In genomic region chr6:108655840-108656650, GRCh38 we compare ENCODE assay signal across 9 cellular contexts.
DNase-seq lines count a peak whose midpoint lies in the region; ATAC-seq and TF ChIP-seq lines count a peak whose summit lies in the region.
"Had no signal": no experiment of that assay in that cellular context is flagged by ENCODE, and none has a peak within 500 bp of the region (broad histone marks: within the 10 kb centered on the region; RNA-seq: fewer than 3 reads in every experiment).

No MANE protein-coding gene starts in this region.

- H3K27me3 Mint-ChIP-seq in activated CD4-positive, alpha-beta T cell treated with anti-CD3 and anti-CD28 coated beads, Interleukin-2, amount 10 ng/mL, durations not matched to agents 7 days and 5 days: no peaks in the 10 kb centered on the region

- H3K4me3 ChIP-seq in SK-N-SH (ENCODE audit: low read depth in 2 of 2, low read length in 1 of 2) (peak overlapping the region; percentile 3 to 50; a peak in 3 of 4 replicates), heart right ventricle (peak overlapping the region in 4 of 10 donors; percentile 5 to 13 (median 9))

- no peak overlapping the region for H3K4me3 Mint-ChIP-seq in activated CD4-positive, alpha-beta T cell treated with anti-CD3 and anti-CD28 coated beads, Interleukin-2, amount 10 ng/mL, durations not matched to agents 7 days and 5 days

- peak overlapping the region; percentile 71; the same call in 1 of the 2 replicates for H3K4me2 ChIP-seq in SK-N-SH

- H3K9me3 ChIP-seq in SK-N-SH: no peaks in the 10 kb centered on the region
- no peaks in the 10 kb centered on the region for H3K9me3 ChIP-seq in heart right ventricle

- H3K27ac Mint-ChIP-seq in activated CD4-positive, alpha-beta T cell treated with anti-CD3 and anti-CD28 coated beads, Interleukin-2, amount 10 ng/mL, durations not matched to agents 7 days and 5 days: no peak overlapping the region

- intact Hi-C loops in heart right ventricle (cut with DNase I): loop anchor here in 4 of 10 donors (2.0 to 10.0 kb wide), 4 partner anchors 67 to 126 kb away; partner anchors contain the start of gene FOXO3 (in 3 of the 4)
- intact Hi-C loops in sciatic nerve (cut with DNase I): no loop called here

- H2AFZ ChIP-seq in SK-N-SH (ENCODE audit: low read depth): no peak overlapping the region

- H3K79me2 ChIP-seq in SK-N-SH (ENCODE audit: insufficient read depth): peaks cover 75% of the 10 kb centered on the region

- no peak for TF ChIP-seq CTCF in SK-N-SH (IDR thresholded peaks at IDR 0.05)
- no peak for TF ChIP-seq CTCF in heart right ventricle (IDR thresholded peaks at IDR 0.05)

- peak in 7 of 8 donors; percentile 29 to 57 (median 52) for ATAC-seq in heart right ventricle
- ATAC-seq in sciatic nerve: peak; percentile 84
- ATAC-seq in GM19395 (IDR thresholded peaks at IDR 0.05; ENCODE audit: unreplicated experiment): no peak

- H3K36me3 Mint-ChIP-seq in activated CD4-positive, alpha-beta T cell treated with anti-CD3 and anti-CD28 coated beads, Interleukin-2, amount 10 ng/mL, durations not matched to agents 7 days and 5 days (ENCODE audit: low read depth): no peaks in the 10 kb centered on the region

- 23% methylated on average over 12 of the region's 12 CpGs for WGBS in SK-N-SH (ENCODE audit: low lambda C conversion rate)
- 43 to 48% methylated on average over 12 of the region's 12 CpGs for WGBS in heart right ventricle, 2 donors

- peak; percentile 53 to 80; a peak in 3 of 4 replicates for TF ChIP-seq EP300 in SK-N-SH (IDR thresholded peaks at IDR 0.05; ENCODE audit: borderline replicate concordance in 1 of 2, low read depth in 1 of 2, low read length in 1 of 2)

- H3K27me3 ChIP-seq in SK-N-SH (ENCODE audit: insufficient read depth): no peaks in the 10 kb centered on the region
- H3K27me3 ChIP-seq in heart right ventricle: no peaks in the 10 kb centered on the region

- DNase-seq in COLO829 (ENCODE audit: low spot score): peak; percentile 64
- DNase-seq in SK-N-SH: peak; percentile 50
- peak in 1 of 2 donors; percentile 38 for DNase-seq in heart right ventricle
- DNase-seq in sciatic nerve (ENCODE audit: low spot score): no peak
- DNase-seq in activated CD4-positive, alpha-beta T cell treated with anti-CD3 and anti-CD28 coated beads, Interleukin-2, amount 10 ng/mL, durations not matched to agents 7 days and 5 days: no peak
- DNase-seq in HuH-7.5 (ENCODE audit: low spot score): no peak
- DNase-seq in GM19240 (ENCODE audit: insufficient read length, low spot score): no peak
- DNase-seq: DND-41 had no signal

- CTCF ChIA-PET in SK-N-SH (lab: Yijun Ruan, JAX): interaction anchor here (0.6 to 0.9 kb wide), 4 partner anchors 9 to 786 kb away, joined by 3 read pairs; no protein-coding TSS in a partner anchor
- CTCF ChIA-PET in activated CD4-positive, alpha-beta T cell treated with anti-CD3 and anti-CD28 coated beads, Interleukin-2, amount 10 ng/mL, durations not matched to agents 7 days and 5 days (lab: Charles Lee): interaction anchor here (0.6 to 1.3 kb wide), 2 partner anchors 11 to 436 kb away, joined by 3 read pairs; no protein-coding TSS in a partner anchor

- H3K36me3 ChIP-seq in SK-N-SH (replicated peaks in 1 of 2; ENCODE audit: control insufficient read depth in 1 of 2, insufficient read depth in 2 of 2, low read length in 1 of 2): no peaks in the 10 kb centered on the region
- H3K36me3 ChIP-seq in heart right ventricle: no peaks in the 10 kb centered on the region

- no peaks in the 10 kb centered on the region for H3K9me2 ChIP-seq in SK-N-SH

- H3K9ac ChIP-seq in SK-N-SH: peak overlapping the region; percentile 10; the same call in 1 of the 2 replicates

- peaks cover 8% of the 10 kb centered on the region; the same call in 1 of the 2 replicates for H4K20me1 ChIP-seq in SK-N-SH (ENCODE audit: insufficient read depth)

- H3K4me1 Mint-ChIP-seq in activated CD4-positive, alpha-beta T cell treated with anti-CD3 and anti-CD28 coated beads, Interleukin-2, amount 10 ng/mL, durations not matched to agents 7 days and 5 days: peaks cover 4% of the 10 kb centered on the region

- H3F3A ChIP-seq in SK-N-SH (replicated peaks; ENCODE audit: insufficient read depth): peaks cover 13% of the 10 kb centered on the region

- H3K4me1 ChIP-seq in SK-N-SH (ENCODE audit: control insufficient read depth in 1 of 2, insufficient read depth in 2 of 2, low read depth in 1 of 2, low read length in 1 of 2): peaks cover 46 to 75% of the 10 kb centered on the region in 2 experiments
- H3K4me1 ChIP-seq in heart right ventricle: peaks cover 28 to 100% (median 83%) of the 10 kb centered on the region in 9 donors

- 0 out of 2 replicates have a peak, but pooled peaks have one; percentile 3 for TF ChIP-seq RAD21 in SK-N-SH (IDR thresholded peaks at IDR 0.05; ENCODE audit: low read length)

- H3K27ac ChIP-seq in SK-N-SH (ENCODE audit: low read depth in 2 of 2, low read length in 1 of 2) (peak overlapping the region; percentile 77 to 97), heart right ventricle (peak overlapping the region; percentile 57 to 90 (median 84))

- POLR2A ChIA-PET in SK-N-SH (lab: Yijun Ruan, JAX): interaction anchor here (1.8 kb wide), 1 partner anchor 96 kb away, joined by 5 read pairs; no protein-coding TSS in a partner anchor
- POLR2A ChIA-PET in activated CD4-positive, alpha-beta T cell treated with anti-CD3 and anti-CD28 coated beads, Interleukin-2, amount 10 ng/mL, durations not matched to agents 7 days and 5 days (lab: Charles Lee): no interaction called here

- H3K9me3 Mint-ChIP-seq in activated CD4-positive, alpha-beta T cell treated with anti-CD3 and anti-CD28 coated beads, Interleukin-2, amount 10 ng/mL, durations not matched to agents 7 days and 5 days: no peaks in the 10 kb centered on the region

TF ChIP-seq in SK-N-SH, 30 proteins besides CTCF, POLR2A, EP300 and RAD21 (continues in another document):
- TF ChIP-seq RCOR1 (IDR thresholded peaks at IDR 0.05; ENCODE audit: low read length) (peak; percentile 55; the same call in 1 of the 2 replicates), MEF2A (IDR thresholded peaks at IDR 0.05; ENCODE audit: borderline replicate concordance, low read depth) (no peak), FOXM1 (IDR thresholded peaks at IDR 0.05; ENCODE audit: low read depth) (no peak), SIN3A (IDR thresholded peaks at IDR 0.05; ENCODE audit: borderline replicate concordance, low read depth, low read length) (peak; percentile 90; the same call in 1 of the 2 replicates), TAF1 (IDR thresholded peaks at IDR 0.05; ENCODE audit: borderline replicate concordance, low read depth, low read length) (peak; percentile 30; the same call in 1 of the 2 replicates), MXI1 (IDR thresholded peaks at IDR 0.05; ENCODE audit: low read depth, low read length) (peak; percentile 97), GATA2 (CRISPR knock-in tag; IDR thresholded peaks at IDR 0.05) (no peak), CHD2 (IDR thresholded peaks at IDR 0.05; ENCODE audit: low read length, partially characterized antibody) (peak; percentile 49), FOSL2 (IDR thresholded peaks at IDR 0.05; ENCODE audit: borderline replicate concordance, low read depth) (no peak), PBX3 (IDR thresholded peaks at IDR 0.05) (peak; percentile 67), FOXJ3 (CRISPR knock-in tag; IDR thresholded peaks at IDR 0.05) (peak; percentile 62; the same call in 1 of the 2 replicates)
- TF ChIP-seq, protein P1, sequence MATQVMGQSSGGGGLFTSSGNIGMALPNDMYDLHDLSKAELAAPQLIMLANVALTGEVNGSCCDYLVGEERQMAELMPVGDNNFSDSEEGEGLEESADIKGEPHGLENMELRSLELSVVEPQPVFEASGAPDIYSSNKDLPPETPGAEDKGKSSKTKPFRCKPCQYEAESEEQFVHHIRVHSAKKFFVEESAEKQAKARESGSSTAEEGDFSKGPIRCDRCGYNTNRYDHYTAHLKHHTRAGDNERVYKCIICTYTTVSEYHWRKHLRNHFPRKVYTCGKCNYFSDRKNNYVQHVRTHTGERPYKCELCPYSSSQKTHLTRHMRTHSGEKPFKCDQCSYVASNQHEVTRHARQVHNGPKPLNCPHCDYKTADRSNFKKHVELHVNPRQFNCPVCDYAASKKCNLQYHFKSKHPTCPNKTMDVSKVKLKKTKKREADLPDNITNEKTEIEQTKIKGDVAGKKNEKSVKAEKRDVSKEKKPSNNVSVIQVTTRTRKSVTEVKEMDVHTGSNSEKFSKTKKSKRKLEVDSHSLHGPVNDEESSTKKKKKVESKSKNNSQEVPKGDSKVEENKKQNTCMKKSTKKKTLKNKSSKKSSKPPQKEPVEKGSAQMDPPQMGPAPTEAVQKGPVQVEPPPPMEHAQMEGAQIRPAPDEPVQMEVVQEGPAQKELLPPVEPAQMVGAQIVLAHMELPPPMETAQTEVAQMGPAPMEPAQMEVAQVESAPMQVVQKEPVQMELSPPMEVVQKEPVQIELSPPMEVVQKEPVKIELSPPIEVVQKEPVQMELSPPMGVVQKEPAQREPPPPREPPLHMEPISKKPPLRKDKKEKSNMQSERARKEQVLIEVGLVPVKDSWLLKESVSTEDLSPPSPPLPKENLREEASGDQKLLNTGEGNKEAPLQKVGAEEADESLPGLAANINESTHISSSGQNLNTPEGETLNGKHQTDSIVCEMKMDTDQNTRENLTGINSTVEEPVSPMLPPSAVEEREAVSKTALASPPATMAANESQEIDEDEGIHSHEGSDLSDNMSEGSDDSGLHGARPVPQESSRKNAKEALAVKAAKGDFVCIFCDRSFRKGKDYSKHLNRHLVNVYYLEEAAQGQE (IDR thresholded peaks at IDR 0.05; ENCODE audit: low read depth, low read length): 0 out of 2 replicates have a peak, but pooled peaks have one; percentile 17
- TF ChIP-seq, protein P2, sequence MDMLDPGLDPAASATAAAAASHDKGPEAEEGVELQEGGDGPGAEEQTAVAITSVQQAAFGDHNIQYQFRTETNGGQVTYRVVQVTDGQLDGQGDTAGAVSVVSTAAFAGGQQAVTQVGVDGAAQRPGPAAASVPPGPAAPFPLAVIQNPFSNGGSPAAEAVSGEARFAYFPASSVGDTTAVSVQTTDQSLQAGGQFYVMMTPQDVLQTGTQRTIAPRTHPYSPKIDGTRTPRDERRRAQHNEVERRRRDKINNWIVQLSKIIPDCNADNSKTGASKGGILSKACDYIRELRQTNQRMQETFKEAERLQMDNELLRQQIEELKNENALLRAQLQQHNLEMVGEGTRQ (IDR thresholded peaks at IDR 0.05; ENCODE audit: borderline replicate concordance, low read depth, low read length): no peak

Comparison
In these comparisons a context has a peak if more than half of its experiments do, and no peak if none do; other contexts are left out.
1. DNase-seq: peak in COLO829 (single experiment) and SK-N-SH (single experiment); none in sciatic nerve (single experiment), activated CD4-positive, alpha-beta T cell treated with anti-CD3 and anti-CD28 coated beads, Interleukin-2, amount 10 ng/mL, durations not matched to agents 7 days and 5 days (single experiment), HuH-7.5 (single experiment) and GM19240 (single experiment).